Comparison of ENCODE assay signal across 36 cellular contexts in the genomic region with DNA sequence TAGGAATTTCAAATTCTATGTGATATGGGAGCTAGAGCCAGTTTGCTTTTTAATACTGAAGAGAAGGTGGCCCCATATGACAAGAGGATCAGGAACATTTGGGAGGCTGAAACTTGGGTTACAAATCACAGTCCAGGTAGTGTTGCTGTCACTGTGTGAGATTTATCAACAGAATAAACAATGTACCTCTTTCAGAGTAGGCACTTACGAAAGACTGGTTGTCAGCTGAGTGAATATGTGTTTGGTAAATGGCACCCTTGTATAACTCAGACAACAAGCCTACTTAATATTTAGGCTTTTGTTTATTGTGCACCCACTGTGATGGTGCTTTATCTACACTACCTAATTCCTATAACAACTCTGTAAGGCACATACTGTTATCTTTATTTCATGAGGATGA. TPM values are rescaled to one million over a fixed set of nuclear protein-coding genes. Genes with fewer than 3 reads are reported as not detected.
"Had no signal": no experiment of that assay in that cellular context is flagged by ENCODE, and none has a peak within 500 bp of the region (broad histone marks: within the 10 kb centered on the region; RNA-seq: fewer than 3 reads in every experiment).

No MANE protein-coding gene starts in this region.

- H3K4me3 Mint-ChIP-seq: activated B cell treated with CpG ODN at 0.5 μM for 24 hours; activated CD4-positive, alpha-beta memory T cell treated with anti-CD3 and anti-CD28 coated beads for 36 hours; activated CD4-positive, alpha-beta T cell treated with anti-CD3 and anti-CD28 coated beads, Interleukin-2, amount 10 ng/mL, durations not matched to agents 24 days and 14 days; activated CD8-positive, alpha-beta T cell treated with anti-CD3 and anti-CD28 coated beads for 36 hours; activated naive CD4-positive, alpha-beta T cell treated with anti-CD3 and anti-CD28 coated beads for 36 hours; activated naive CD8-positive, alpha-beta T cell treated with anti-CD3 and anti-CD28 coated beads for 36 hours; activated T-cell treated with anti-CD3 and anti-CD28 coated beads, Interleukin-2, amount 50 U/mL, for 4 hours; activated T-helper 17 cell treated with anti-CD3 and anti-CD28 coated beads, Interleukin-2, amount 50 U/mL, for 72 hours; T-helper 1 cell treated with Interleukin-12 subunit alpha and Interleukin-12 subunit beta and Interleukin-4 antibody, amounts not matched to agents 30 μg/mL and 1 μg/mL, for 36 hours; T-helper 2 cell treated with Interferon-gamma antibody and Interleukin-4, amounts not matched to agents 5 μg/mL and 100 μg/mL, for 36 hours had no signal

- H3K4me3 ChIP-seq: adrenal gland, body of pancreas, breast epithelium had no signal

- H3K9me3 Mint-ChIP-seq: activated CD4-positive, alpha-beta memory T cell treated with anti-CD3 and anti-CD28 coated beads for 36 hours; activated CD4-positive, alpha-beta T cell treated with anti-CD3 and anti-CD28 coated beads, Interleukin-2, amount 10 ng/mL, durations not matched to agents 24 days and 14 days; activated CD8-positive, alpha-beta T cell treated with anti-CD3 and anti-CD28 coated beads for 36 hours; activated naive CD4-positive, alpha-beta T cell treated with anti-CD3 and anti-CD28 coated beads for 36 hours; activated naive CD8-positive, alpha-beta T cell treated with anti-CD3 and anti-CD28 coated beads for 36 hours; T-helper 2 cell treated with Interferon-gamma antibody and Interleukin-4, amounts not matched to agents 5 μg/mL and 100 μg/mL, for 36 hours had no signal

- H3K27ac ChIP-seq: adrenal gland, body of pancreas, brain microvascular endothelial cell, breast epithelium, VCaP had no signal

- ATAC-seq: activated CD8-positive, alpha-beta T cell treated with anti-CD3 and anti-CD28 coated beads for 36 hours; activated naive CD4-positive, alpha-beta T cell treated with anti-CD3 and anti-CD28 coated beads, Interleukin-2, amount 50 U/mL, for 72 hours; activated T-cell treated with anti-CD3 and anti-CD28 coated beads, Interleukin-2, amount 50 U/mL, for 4 hours; activated T-helper 17 cell treated with anti-CD3 and anti-CD28 coated beads, Interleukin-2, amount 50 U/mL, for 72 hours; body of pancreas had no signal

- DNase-seq: activated B cell treated with CpG ODN at 0.5 μM for 24 hours; activated CD4-positive, alpha-beta memory T cell treated with anti-CD3 and anti-CD28 coated beads for 36 hours; activated CD4-positive, alpha-beta T cell treated with anti-CD3 and anti-CD28 coated beads for 4 hours; activated CD4-positive, alpha-beta T cell treated with anti-CD3 and anti-CD28 coated beads, Interleukin-2, amount 10 ng/mL, durations not matched to agents 24 days and 14 days; activated CD4-positive, alpha-beta T cell treated with anti-CD3 and anti-CD28 coated beads, Interleukin-2, amount 50 U/mL, for 1 hour; activated CD4-positive, alpha-beta T cell treated with anti-CD3 and anti-CD28 coated beads, Interleukin-2, amount 50 U/mL, for 4 hours; activated CD4-positive, CD25-positive, alpha-beta regulatory T cell treated with anti-CD3 and anti-CD28 coated beads, Interleukin-2, amount 50 U/mL, for 72 hours; activated CD8-positive, alpha-beta memory T cell treated with anti-CD3 and anti-CD28 coated beads, Interleukin-2, amount 50 U/mL, for 4 hours; activated CD8-positive, alpha-beta T cell treated with anti-CD3 and anti-CD28 coated beads for 36 hours; activated effector memory CD4-positive, alpha-beta T cell treated with anti-CD3 and anti-CD28 coated beads, Interleukin-2, amount 50 U/mL, for 16 hours; activated gamma-delta T cell treated with Interleukin-2 at 50 U/mL for 16 hours; activated naive CD4-positive, alpha-beta T cell; activated naive CD4-positive, alpha-beta T cell treated with anti-CD3 and anti-CD28 coated beads for 36 hours; activated naive CD4-positive, alpha-beta T cell treated with anti-CD3 and anti-CD28 coated beads, Interleukin-2, amount 50 U/mL, for 16 hours; activated naive CD8-positive, alpha-beta T cell treated with anti-CD3 and anti-CD28 coated beads for 36 hours; activated T-cell treated with anti-CD3 and anti-CD28 coated beads for 4 hours; activated T-cell treated with anti-CD3 and anti-CD28 coated beads, Interleukin-2, amount 50 U/mL, for 1 hour; activated T-cell treated with anti-CD3 and anti-CD28 coated beads, Interleukin-2, amount 50 U/mL, for 4 hours; adrenal gland; amniotic stem cell; aorta; body of pancreas; brain microvascular endothelial cell; central memory CD4-positive, alpha-beta T cell; T-helper 1 cell; T-helper 2 cell; T-helper 9 cell had no signal

- H3K36me3 Mint-ChIP-seq: activated CD4-positive, alpha-beta memory T cell treated with anti-CD3 and anti-CD28 coated beads for 36 hours; activated naive CD4-positive, alpha-beta T cell treated with anti-CD3 and anti-CD28 coated beads, Interleukin-2, amount 50 U/mL, for 72 hours; activated naive CD8-positive, alpha-beta T cell treated with anti-CD3 and anti-CD28 coated beads for 36 hours had no signal

- H3K27me3 ChIP-seq: adrenal gland, body of pancreas, brain microvascular endothelial cell, breast epithelium had no signal

- H3K4me1 ChIP-seq: adrenal gland, body of pancreas, breast epithelium had no signal

- H3K27ac Mint-ChIP-seq: activated B cell treated with CpG ODN at 0.5 μM for 24 hours; activated CD4-positive, alpha-beta memory T cell treated with anti-CD3 and anti-CD28 coated beads for 36 hours; activated CD4-positive, alpha-beta T cell treated with anti-CD3 and anti-CD28 coated beads, Interleukin-2, amount 10 ng/mL, durations not matched to agents 24 days and 14 days; activated CD8-positive, alpha-beta T cell treated with anti-CD3 and anti-CD28 coated beads for 36 hours; activated naive CD4-positive, alpha-beta T cell treated with anti-CD3 and anti-CD28 coated beads for 36 hours; activated naive CD4-positive, alpha-beta T cell treated with anti-CD3 and anti-CD28 coated beads, Interleukin-2, amount 50 U/mL, for 72 hours; activated naive CD8-positive, alpha-beta T cell treated with anti-CD3 and anti-CD28 coated beads for 36 hours; activated T-helper 17 cell treated with anti-CD3 and anti-CD28 coated beads, Interleukin-2, amount 50 U/mL, for 72 hours; T-helper 1 cell treated with Interleukin-12 subunit alpha and Interleukin-12 subunit beta and Interleukin-4 antibody, amounts not matched to agents 30 μg/mL and 1 μg/mL, for 36 hours; T-helper 2 cell treated with Interferon-gamma antibody and Interleukin-4, amounts not matched to agents 5 μg/mL and 100 μg/mL, for 36 hours had no signal

- H3K4me1 Mint-ChIP-seq: activated B cell treated with CpG ODN at 0.5 μM for 24 hours; activated CD4-positive, alpha-beta T cell treated with anti-CD3 and anti-CD28 coated beads, Interleukin-2, amount 10 ng/mL, durations not matched to agents 24 days and 14 days; activated naive CD8-positive, alpha-beta T cell treated with anti-CD3 and anti-CD28 coated beads for 36 hours; activated T-helper 17 cell treated with anti-CD3 and anti-CD28 coated beads, Interleukin-2, amount 50 U/mL, for 72 hours had no signal

- H3K36me3 ChIP-seq: adrenal gland, brain microvascular endothelial cell, breast epithelium had no signal

- H3K9me3 ChIP-seq: adrenal gland, body of pancreas had no signal

RNA-seq across cellular contexts. Expression of gene HAO2, which starts 7.4 kb away (rescaled TPM):
- total RNA-seq: activated B cell treated with CpG ODN at 0.5 μM for 24 hours; activated CD4-positive, alpha-beta memory T cell treated with anti-CD3 and anti-CD28 coated beads for 36 hours; activated CD4-positive, alpha-beta T cell treated with anti-CD3 and anti-CD28 coated beads, Interleukin-2, amount 10 ng/mL, durations not matched to agents 24 days and 14 days; activated CD8-positive, alpha-beta memory T cell treated with anti-CD3 and anti-CD28 coated beads for 36 hours; activated CD8-positive, alpha-beta T cell treated with anti-CD3 and anti-CD28 coated beads for 36 hours; activated naive CD4-positive, alpha-beta T cell treated with anti-CD3 and anti-CD28 coated beads for 36 hours; activated naive CD4-positive, alpha-beta T cell treated with anti-CD3 and anti-CD28 coated beads, Interleukin-2, amount 50 U/mL, for 72 hours; activated naive CD8-positive, alpha-beta T cell treated with anti-CD3 and anti-CD28 coated beads for 36 hours; activated T-cell treated with anti-CD3 and anti-CD28 coated beads, Interleukin-2, amount 50 U/mL, for 4 hours; activated T-helper 17 cell treated with anti-CD3 and anti-CD28 coated beads, Interleukin-2, amount 50 U/mL, for 72 hours; aorta; astrocyte; body of pancreas; cardiac septum had no signal
- polyA plus RNA-seq: aorta had no signal

RNA-seq across cellular contexts. Expression of gene HSD3B2, which starts 53.7 kb away (rescaled TPM):
- total RNA-seq: activated B cell treated with CpG ODN at 0.5 μM for 24 hours; activated CD4-positive, alpha-beta memory T cell treated with anti-CD3 and anti-CD28 coated beads for 36 hours; activated CD4-positive, alpha-beta T cell treated with anti-CD3 and anti-CD28 coated beads, Interleukin-2, amount 10 ng/mL, durations not matched to agents 24 days and 14 days; activated CD8-positive, alpha-beta memory T cell treated with anti-CD3 and anti-CD28 coated beads for 36 hours; activated CD8-positive, alpha-beta T cell treated with anti-CD3 and anti-CD28 coated beads for 36 hours; activated naive CD4-positive, alpha-beta T cell treated with anti-CD3 and anti-CD28 coated beads for 36 hours; activated naive CD4-positive, alpha-beta T cell treated with anti-CD3 and anti-CD28 coated beads, Interleukin-2, amount 50 U/mL, for 72 hours; activated naive CD8-positive, alpha-beta T cell treated with anti-CD3 and anti-CD28 coated beads for 36 hours; activated T-helper 17 cell treated with anti-CD3 and anti-CD28 coated beads, Interleukin-2, amount 50 U/mL, for 72 hours; astrocyte; body of pancreas; breast epithelium; cardiac septum had no signal
